8 cellular contexts compared by ENCODE assay signal in genomic region chr17:49995055-49995738, GRCh38. TPM values are rescaled to one million over a fixed set of nuclear protein-coding genes. Genes with fewer than 3 reads are reported as not detected.
DNase-seq lines count a peak whose midpoint lies in the region; ATAC-seq and TF ChIP-seq lines count a peak whose summit lies in the region.

DLX3 (minus strand) TSS chr17:49995224; CDS start chr17:49994998, 226 bp downstream.

- peak within 1 kb of the TSS; percentile 29 for H3K4me3 ChIP-seq in cardiac muscle cell

- no peaks in the 10 kb centered on the region for H3K9me3 ChIP-seq in cardiac muscle cell (ENCODE audit: low read depth)

- no peaks in the 10 kb centered on the region for H3K36me3 ChIP-seq in cardiac muscle cell

- H3K27me3 Mint-ChIP-seq in activated CD4-positive, alpha-beta T cell treated with anti-CD3 and anti-CD28 coated beads for 36 hours, result peaks cover 48% of the 10 kb centered on the region
- H3K27me3 Mint-ChIP-seq in activated T-helper 2 cell treated with anti-CD3 and anti-CD28 coated beads, Interferon-gamma antibody, Interleukin-2, Interleukin-4, amounts not matched to agents 10 μg/mL and 5 μg/mL and 100 μg/mL, durations not matched to agents 14 hours and 24 hours and 36 hours (ENCODE audit: low read depth), result peaks cover 67% of the 10 kb centered on the region
- peaks cover 72% of the 10 kb centered on the region for H3K27me3 Mint-ChIP-seq in progenitor cell of endocrine pancreas

- ATAC-seq in activated CD4-positive, alpha-beta T cell treated with anti-CD3 and anti-CD28 coated beads for 36 hours, result peak; percentile 35
- ATAC-seq in GM19397 (IDR thresholded peaks at IDR 0.05; ENCODE audit: unreplicated experiment), result no peak

- H3K9me3 Mint-ChIP-seq in activated CD4-positive, alpha-beta T cell treated with anti-CD3 and anti-CD28 coated beads for 36 hours (ENCODE audit: low read depth), result no peaks in the 10 kb centered on the region
- H3K9me3 Mint-ChIP-seq in activated T-helper 2 cell treated with anti-CD3 and anti-CD28 coated beads, Interferon-gamma antibody, Interleukin-2, Interleukin-4, amounts not matched to agents 10 μg/mL and 5 μg/mL and 100 μg/mL, durations not matched to agents 14 hours and 24 hours and 36 hours, result no peaks in the 10 kb centered on the region
- H3K9me3 Mint-ChIP-seq in progenitor cell of endocrine pancreas (ENCODE audit: low read depth), result no peaks in the 10 kb centered on the region

- H3K27ac Mint-ChIP-seq in activated CD4-positive, alpha-beta T cell treated with anti-CD3 and anti-CD28 coated beads for 36 hours, result no peak within 1 kb of the TSS
- peak within 1 kb of the TSS; percentile 54 for H3K27ac Mint-ChIP-seq in activated T-helper 2 cell treated with anti-CD3 and anti-CD28 coated beads, Interferon-gamma antibody, Interleukin-2, Interleukin-4, amounts not matched to agents 10 μg/mL and 5 μg/mL and 100 μg/mL, durations not matched to agents 14 hours and 24 hours and 36 hours
- H3K27ac Mint-ChIP-seq in progenitor cell of endocrine pancreas, result peak within 1 kb of the TSS; percentile 26

- H3K36me3 Mint-ChIP-seq in activated CD4-positive, alpha-beta T cell treated with anti-CD3 and anti-CD28 coated beads for 36 hours (ENCODE audit: low read depth), result no peaks in the 10 kb centered on the region
- no peaks in the 10 kb centered on the region for H3K36me3 Mint-ChIP-seq in activated T-helper 2 cell treated with anti-CD3 and anti-CD28 coated beads, Interferon-gamma antibody, Interleukin-2, Interleukin-4, amounts not matched to agents 10 μg/mL and 5 μg/mL and 100 μg/mL, durations not matched to agents 14 hours and 24 hours and 36 hours (ENCODE audit: low read depth)
- peaks cover 1% of the 10 kb centered on the region for H3K36me3 Mint-ChIP-seq in progenitor cell of endocrine pancreas (ENCODE audit: insufficient read depth)

- POLR2A ChIA-PET in activated CD4-positive, alpha-beta T cell treated with anti-CD3 and anti-CD28 coated beads for 36 hours (lab: Charles Lee), result interaction anchor here (0.6 kb wide), 1 partner anchor 78 kb away, joined by 3 read pairs; no protein-coding TSS in a partner anchor
- POLR2A ChIA-PET in GM10248 (lab: Yijun Ruan, JAX), result no interaction called here

- H3K4me1 Mint-ChIP-seq in activated CD4-positive, alpha-beta T cell treated with anti-CD3 and anti-CD28 coated beads for 36 hours, result peaks cover 23% of the 10 kb centered on the region
- peaks cover 18% of the 10 kb centered on the region for H3K4me1 Mint-ChIP-seq in activated T-helper 2 cell treated with anti-CD3 and anti-CD28 coated beads, Interferon-gamma antibody, Interleukin-2, Interleukin-4, amounts not matched to agents 10 μg/mL and 5 μg/mL and 100 μg/mL, durations not matched to agents 14 hours and 24 hours and 36 hours (ENCODE audit: low read depth)
- H3K4me1 Mint-ChIP-seq in progenitor cell of endocrine pancreas (ENCODE audit: low read depth), result peaks cover 17% of the 10 kb centered on the region

- no peak within 1 kb of the TSS for H3K27ac ChIP-seq in cardiac muscle cell

- intact Hi-C loops in activated CD4-positive, alpha-beta T cell treated with anti-CD3 and anti-CD28 coated beads for 36 hours (cut with DNase I, micrococcal nuclease), result loop anchor here (5.0 to 10.0 kb wide), 2 partner anchors 288 to 290 kb away; partner anchors contain the start of gene SLC35B1 (in 2 of the 2)
- intact Hi-C loops in activated T-helper 2 cell treated with anti-CD3 and anti-CD28 coated beads, Interferon-gamma antibody, Interleukin-2, Interleukin-4, amounts not matched to agents 10 μg/mL and 5 μg/mL and 100 μg/mL, durations not matched to agents 14 hours and 24 hours and 36 hours (cut with micrococcal nuclease), result loop anchor here (2.0 to 10.0 kb wide), 2 partner anchors 24 to 500 kb away; partner anchors contain the start of gene NGFR

- TF ChIP-seq CTCF in cardiac muscle cell (IDR thresholded peaks at IDR 0.05; ENCODE audit: low read depth, low read length) (no peak), progenitor cell of endocrine pancreas (IDR thresholded peaks at IDR 0.05; ENCODE audit: unreplicated experiment) (no peak), GM10248 (IDR thresholded peaks at IDR 0.05; ENCODE audit: control extremely low read depth, extremely low read depth, low read depth, missing control alignments) (no peak)

- DNase-seq in activated CD4-positive, alpha-beta T cell treated with anti-CD3 and anti-CD28 coated beads for 36 hours, result peak; percentile 63
- no peak for DNase-seq in activated CD4-positive, alpha-beta T cell treated with anti-CD3 and anti-CD28 coated beads for 1 hour
- DNase-seq in NCI-H2171 (lab: John Stamatoyannopoulos, UW) (peak; percentile 88), cardiac muscle cell (ENCODE audit: low read depth in 1 of 2, low spot score in 1 of 2) (peak; percentile 80 to 90), progenitor cell of endocrine pancreas (ENCODE audit: low spot score, unreplicated experiment) (peak; percentile 65), GM10248 (ENCODE audit: extremely low spot score) (no peak)
- no peak for DNase-seq in activated T-helper 2 cell treated with anti-CD3 and anti-CD28 coated beads, Interferon-gamma antibody, Interleukin-2, Interleukin-4, amounts not matched to agents 10 μg/mL and 5 μg/mL and 100 μg/mL, durations not matched to agents 14 hours and 24 hours and 36 hours (ENCODE audit: low spot score)

- CTCF ChIA-PET in activated CD4-positive, alpha-beta T cell treated with anti-CD3 and anti-CD28 coated beads for 36 hours (lab: Charles Lee), result interaction anchor here (0.6 to 9.4 kb wide), 17 partner anchors 9 to 463 kb away, joined by 3 to 138 read pairs (median 5); partner anchors contain the start of gene PDK2
- CTCF ChIA-PET in GM10248 (lab: Yijun Ruan, JAX), result interaction anchor here (0.9 to 7.8 kb wide), 12 partner anchors 11 to 438 kb away, joined by 3 to 171 read pairs (median 28); no protein-coding TSS in a partner anchor

- H3K27me3 ChIP-seq in cardiac muscle cell, result peaks cover 86% of the 10 kb centered on the region

- H3K4me3 Mint-ChIP-seq in activated CD4-positive, alpha-beta T cell treated with anti-CD3 and anti-CD28 coated beads for 36 hours, result peak within 1 kb of the TSS; percentile 56
- peak within 1 kb of the TSS; percentile 76 for H3K4me3 Mint-ChIP-seq in activated T-helper 2 cell treated with anti-CD3 and anti-CD28 coated beads, Interferon-gamma antibody, Interleukin-2, Interleukin-4, amounts not matched to agents 10 μg/mL and 5 μg/mL and 100 μg/mL, durations not matched to agents 14 hours and 24 hours and 36 hours (ENCODE audit: low read depth)
- peak within 1 kb of the TSS; percentile 70 for H3K4me3 Mint-ChIP-seq in progenitor cell of endocrine pancreas (ENCODE audit: low read depth)

- peaks cover 3% of the 10 kb centered on the region for H3K4me1 ChIP-seq in cardiac muscle cell (ENCODE audit: low read depth)

RNA-seq across cellular contexts. Expression of gene DLX3, which starts in this region (rescaled TPM):
- under 1 TPM in 1 of 2 experiments, not detected in 1; 0.09 TPM for total RNA-seq in activated CD4-positive, alpha-beta T cell treated with anti-CD3 and anti-CD28 coated beads for 36 hours
- not detected in 2 replicates for total RNA-seq in activated T-helper 2 cell treated with anti-CD3 and anti-CD28 coated beads, Interferon-gamma antibody, Interleukin-2, Interleukin-4, amounts not matched to agents 10 μg/mL and 5 μg/mL and 100 μg/mL, durations not matched to agents 14 hours and 24 hours and 36 hours
- total RNA-seq in cardiac muscle cell (0.14 and 0.63 TPM in 2 replicates), progenitor cell of endocrine pancreas (1.5 and 1.8 TPM in 2 replicates)
- 1.1 and 2.1 TPM in 2 replicates for polyA plus RNA-seq in cardiac muscle cell

Comparison
In these comparisons a context has a peak if more than half of its experiments do, and no peak if none do; other contexts are left out.
1. Peak in DNase-seq and ATAC-seq in activated CD4-positive, alpha-beta T cell treated with anti-CD3 and anti-CD28 coated beads for 36 hours; RNA of the gene not detected or under 1 TPM.
2. DNase-seq: peak in NCI-H2171 (single experiment), cardiac muscle cell (2 of 2) and progenitor cell of endocrine pancreas (single experiment); none in activated CD4-positive, alpha-beta T cell treated with anti-CD3 and anti-CD28 coated beads for 1 hour (single experiment), activated T-helper 2 cell treated with anti-CD3 and anti-CD28 coated beads, Interferon-gamma antibody, Interleukin-2, Interleukin-4, amounts not matched to agents 10 μg/mL and 5 μg/mL and 100 μg/mL, durations not matched to agents 14 hours and 24 hours and 36 hours (single experiment) and GM10248 (single experiment).
3. Peak in every context shown above with its lines, with median percentiles within 50 percentile points of each other: H3K4me3 Mint-ChIP-seq.